Comparison of ENCODE assay signal across 35 cellular contexts in genomic region chr3:31181661-31182060, GRCh38.
"Had no signal": no experiment of that assay in that cellular context is flagged by ENCODE, and none has a peak within 500 bp of the region (broad histone marks: within the 10 kb centered on the region; RNA-seq: fewer than 3 reads in every experiment).

No MANE protein-coding gene starts in this region.

- H3K4me3 Mint-ChIP-seq: activated CD4-positive, alpha-beta memory T cell treated with anti-CD3 and anti-CD28 coated beads for 36 hours; activated CD4-positive, alpha-beta T cell treated with anti-CD3 and anti-CD28 coated beads for 36 hours; activated CD4-positive, alpha-beta T cell treated with anti-CD3 and anti-CD28 coated beads, Interleukin-2, amount 10 ng/mL, durations not matched to agents 24 days and 14 days; activated CD8-positive, alpha-beta memory T cell treated with anti-CD3 and anti-CD28 coated beads, Interleukin-2, amount 10 ng/mL, durations not matched to agents 7 days and 5 days; activated CD8-positive, alpha-beta T cell treated with anti-CD3 and anti-CD28 coated beads, Interleukin-2, amount 10 ng/mL, durations not matched to agents 7 days and 5 days; activated naive CD4-positive, alpha-beta T cell treated with anti-CD3 and anti-CD28 coated beads, Interleukin-2, amount 10 ng/mL, durations not matched to agents 7 days and 5 days; activated naive CD8-positive, alpha-beta T cell treated with anti-CD3 and anti-CD28 coated beads, Interleukin-2, amount 10 ng/mL, durations not matched to agents 7 days and 5 days; activated T-cell treated with anti-CD3 and anti-CD28 coated beads, Interleukin-2, amount 50 U/mL, for 24 hours; activated T-cell treated with anti-CD3 and anti-CD28 coated beads, Interleukin-2, amount 50 U/mL, for 72 hours; brain; dendritic cell treated with granulocyte-macrophage colony-stimulating factor and Interleukin-4, amounts not matched to agents 40 ng/mL and 50 ng/mL, for 4 days; endodermal cell; T-helper 17 cell; T-helper 2 cell treated with Interferon-gamma antibody and Interleukin-4, amounts not matched to agents 5 μg/mL and 100 μg/mL, for 36 hours had no signal

- H3K4me1 ChIP-seq: breast epithelium had no signal

- H3K4me1 Mint-ChIP-seq: activated CD4-positive, alpha-beta T cell treated with anti-CD3 and anti-CD28 coated beads for 36 hours; activated CD4-positive, alpha-beta T cell treated with anti-CD3 and anti-CD28 coated beads, Interleukin-2, amount 10 ng/mL, durations not matched to agents 24 days and 14 days; activated CD8-positive, alpha-beta memory T cell treated with anti-CD3 and anti-CD28 coated beads, Interleukin-2, amount 10 ng/mL, durations not matched to agents 7 days and 5 days; activated naive CD4-positive, alpha-beta T cell treated with anti-CD3 and anti-CD28 coated beads, Interleukin-2, amount 10 ng/mL, durations not matched to agents 7 days and 5 days; brain had no signal

- H3K9me3 Mint-ChIP-seq: activated CD4-positive, alpha-beta memory T cell treated with anti-CD3 and anti-CD28 coated beads for 36 hours; activated naive CD4-positive, alpha-beta T cell treated with anti-CD3 and anti-CD28 coated beads, Interleukin-2, amount 10 ng/mL, durations not matched to agents 7 days and 5 days; activated T-cell treated with anti-CD3 and anti-CD28 coated beads, Interleukin-2, amount 50 U/mL, for 24 hours; activated T-cell treated with anti-CD3 and anti-CD28 coated beads, Interleukin-2, amount 50 U/mL, for 72 hours; dendritic cell treated with granulocyte-macrophage colony-stimulating factor and Interleukin-4, amounts not matched to agents 40 ng/mL and 50 ng/mL, for 4 days; endodermal cell; T-helper 2 cell treated with Interferon-gamma antibody and Interleukin-4, amounts not matched to agents 5 μg/mL and 100 μg/mL, for 36 hours had no signal

- H3K27ac Mint-ChIP-seq: activated CD4-positive, alpha-beta memory T cell treated with anti-CD3 and anti-CD28 coated beads for 36 hours; activated CD4-positive, alpha-beta T cell treated with anti-CD3 and anti-CD28 coated beads for 36 hours; activated CD4-positive, alpha-beta T cell treated with anti-CD3 and anti-CD28 coated beads, Interleukin-2, amount 10 ng/mL, durations not matched to agents 24 days and 14 days; activated CD8-positive, alpha-beta memory T cell treated with anti-CD3 and anti-CD28 coated beads, Interleukin-2, amount 10 ng/mL, durations not matched to agents 7 days and 5 days; activated CD8-positive, alpha-beta T cell treated with anti-CD3 and anti-CD28 coated beads, Interleukin-2, amount 10 ng/mL, durations not matched to agents 7 days and 5 days; activated naive CD4-positive, alpha-beta T cell treated with anti-CD3 and anti-CD28 coated beads, Interleukin-2, amount 10 ng/mL, durations not matched to agents 7 days and 5 days; activated naive CD4-positive, alpha-beta T cell treated with anti-CD3 and anti-CD28 coated beads, Interleukin-2, amount 50 U/mL, for 72 hours; activated naive CD8-positive, alpha-beta T cell treated with anti-CD3 and anti-CD28 coated beads, Interleukin-2, amount 10 ng/mL, durations not matched to agents 7 days and 5 days; activated T-cell treated with anti-CD3 and anti-CD28 coated beads, Interleukin-2, amount 50 U/mL, for 24 hours; activated T-cell treated with anti-CD3 and anti-CD28 coated beads, Interleukin-2, amount 50 U/mL, for 72 hours; brain; dendritic cell treated with granulocyte-macrophage colony-stimulating factor and Interleukin-4, amounts not matched to agents 40 ng/mL and 50 ng/mL, for 4 days; endodermal cell; T-helper 17 cell; T-helper 2 cell treated with Interferon-gamma antibody and Interleukin-4, amounts not matched to agents 5 μg/mL and 100 μg/mL, for 36 hours had no signal

- H3K36me3 ChIP-seq: ascending aorta, breast epithelium, cardiac muscle cell, WERI-Rb-1 had no signal

- H3K27me3 ChIP-seq: ascending aorta, breast epithelium, cardiac muscle cell had no signal

- H3K36me3 Mint-ChIP-seq: activated CD4-positive, alpha-beta memory T cell treated with anti-CD3 and anti-CD28 coated beads for 36 hours; activated CD8-positive, alpha-beta memory T cell treated with anti-CD3 and anti-CD28 coated beads, Interleukin-2, amount 10 ng/mL, durations not matched to agents 7 days and 5 days; activated naive CD8-positive, alpha-beta T cell treated with anti-CD3 and anti-CD28 coated beads, Interleukin-2, amount 10 ng/mL, durations not matched to agents 7 days and 5 days; brain had no signal

- DNase-seq: activated CD4-positive, alpha-beta memory T cell treated with anti-CD3 and anti-CD28 coated beads for 36 hours; activated CD4-positive, alpha-beta T cell treated with anti-CD3 and anti-CD28 coated beads for 36 hours; activated CD4-positive, alpha-beta T cell treated with anti-CD3 and anti-CD28 coated beads, Interleukin-2, amount 10 ng/mL, durations not matched to agents 24 days and 14 days; activated CD4-positive, CD25-positive, alpha-beta regulatory T cell; activated CD4-positive, CD25-positive, alpha-beta regulatory T cell treated with anti-CD3 and anti-CD28 coated beads, Interleukin-2, amount 50 U/mL, for 72 hours; activated CD8-positive, alpha-beta memory T cell treated with anti-CD3 and anti-CD28 coated beads, Interleukin-2, amount 10 ng/mL, durations not matched to agents 7 days and 5 days; activated CD8-positive, alpha-beta memory T cell treated with anti-CD3 and anti-CD28 coated beads, Interleukin-2, amount 50 U/mL, for 4 hours; activated CD8-positive, alpha-beta T cell treated with anti-CD3 and anti-CD28 coated beads, Interleukin-2, amount 10 ng/mL, durations not matched to agents 7 days and 5 days; activated gamma-delta T cell; activated naive CD4-positive, alpha-beta T cell; activated naive CD4-positive, alpha-beta T cell treated with anti-CD3 and anti-CD28 coated beads, Interleukin-2, amount 10 ng/mL, durations not matched to agents 7 days and 5 days; activated naive CD8-positive, alpha-beta T cell treated with anti-CD3 and anti-CD28 coated beads, Interleukin-2, amount 10 ng/mL, durations not matched to agents 7 days and 5 days; activated T-cell treated with anti-CD3 and anti-CD28 coated beads, Interleukin-2, amount 50 U/mL, for 24 hours; activated T-cell treated with anti-CD3 and anti-CD28 coated beads, Interleukin-2, amount 50 U/mL, for 72 hours; central memory CD4-positive, alpha-beta T cell; cerebellar nuclear complex; dorsolateral prefrontal cortex; effector memory CD4-positive, alpha-beta T cell; endodermal cell; foreskin fibroblast; head of caudate nucleus; T-helper 1 cell; T-helper 17 cell; T1000; WERI-Rb-1 had no signal

- H3K9me3 ChIP-seq: ascending aorta, breast epithelium had no signal

- FAIRE-seq: frontal cortex had no signal

- H3K27ac ChIP-seq: ascending aorta, breast epithelium, cardiac muscle cell, coronary artery, dorsolateral prefrontal cortex, WERI-Rb-1 had no signal

- ATAC-seq: activated CD4-positive, alpha-beta T cell treated with anti-CD3 and anti-CD28 coated beads for 36 hours; activated CD8-positive, alpha-beta memory T cell treated with anti-CD3 and anti-CD28 coated beads, Interleukin-2, amount 10 ng/mL, durations not matched to agents 7 days and 5 days; activated CD8-positive, alpha-beta T cell treated with anti-CD3 and anti-CD28 coated beads, Interleukin-2, amount 10 ng/mL, durations not matched to agents 7 days and 5 days; activated naive CD4-positive, alpha-beta T cell treated with anti-CD3 and anti-CD28 coated beads, Interleukin-2, amount 50 U/mL, for 72 hours; activated T-cell treated with anti-CD3 and anti-CD28 coated beads, Interleukin-2, amount 50 U/mL, for 72 hours; esophagus mucosa; T-helper 17 cell had no signal

- H3K27me3 Mint-ChIP-seq: activated CD4-positive, alpha-beta memory T cell treated with anti-CD3 and anti-CD28 coated beads for 36 hours; activated CD4-positive, alpha-beta T cell treated with anti-CD3 and anti-CD28 coated beads for 36 hours; activated naive CD8-positive, alpha-beta T cell treated with anti-CD3 and anti-CD28 coated beads, Interleukin-2, amount 10 ng/mL, durations not matched to agents 7 days and 5 days; activated T-cell treated with anti-CD3 and anti-CD28 coated beads, Interleukin-2, amount 50 U/mL, for 24 hours; brain; dendritic cell treated with granulocyte-macrophage colony-stimulating factor and Interleukin-4, amounts not matched to agents 40 ng/mL and 50 ng/mL, for 4 days; T-helper 17 cell had no signal

- H3K4me3 ChIP-seq: ascending aorta, breast epithelium, cardiac muscle cell, coronary artery, dorsolateral prefrontal cortex had no signal
